ENCODE assay signal across 1 cellular context in the genomic region with DNA sequence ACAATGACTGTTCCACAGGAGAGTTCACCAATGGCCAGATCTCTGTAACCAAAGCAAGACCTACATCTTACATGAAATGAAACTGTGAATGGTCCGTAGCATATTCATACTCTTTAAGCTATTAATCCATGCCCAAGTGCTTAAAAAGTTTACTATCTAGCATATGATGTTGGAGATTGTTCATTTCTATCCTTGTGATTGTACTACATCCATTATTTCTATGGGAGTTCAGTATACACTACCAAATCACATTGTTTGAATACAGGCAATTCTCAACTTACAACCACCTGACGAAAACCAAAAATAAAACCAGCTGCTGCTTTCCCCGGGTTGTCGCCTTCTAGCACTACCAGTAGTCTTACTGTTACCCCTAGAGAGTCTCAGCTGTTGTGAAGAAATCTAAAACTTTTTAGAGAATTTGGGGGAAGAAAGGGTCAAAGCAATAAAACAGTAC.
A peak's percentile ranks its signal among the peaks of the same experiment; 100 is the strongest.
TF ChIP-seq lines count a peak whose summit lies in the region.

No MANE protein-coding gene starts in this region.

TF ChIP-seq in GM12878, 131 proteins besides CTCF, POLR2A, EP300 and RAD21 (continued from another document):
- TF ChIP-seq, protein P1, sequence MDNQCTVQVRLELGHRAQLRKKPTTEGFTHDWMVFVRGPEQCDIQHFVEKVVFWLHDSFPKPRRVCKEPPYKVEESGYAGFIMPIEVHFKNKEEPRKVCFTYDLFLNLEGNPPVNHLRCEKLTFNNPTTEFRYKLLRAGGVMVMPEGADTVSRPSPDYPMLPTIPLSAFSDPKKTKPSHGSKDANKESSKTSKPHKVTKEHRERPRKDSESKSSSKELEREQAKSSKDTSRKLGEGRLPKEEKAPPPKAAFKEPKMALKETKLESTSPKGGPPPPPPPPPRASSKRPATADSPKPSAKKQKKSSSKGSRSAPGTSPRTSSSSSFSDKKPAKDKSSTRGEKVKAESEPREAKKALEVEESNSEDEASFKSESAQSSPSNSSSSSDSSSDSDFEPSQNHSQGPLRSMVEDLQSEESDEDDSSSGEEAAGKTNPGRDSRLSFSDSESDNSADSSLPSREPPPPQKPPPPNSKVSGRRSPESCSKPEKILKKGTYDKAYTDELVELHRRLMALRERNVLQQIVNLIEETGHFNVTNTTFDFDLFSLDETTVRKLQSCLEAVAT (IDR thresholded peaks at IDR 0.05): peak; percentile 65
- TF ChIP-seq CBX5 (IDR thresholded peaks at IDR 0.05; ENCODE audit: low read depth): no peak
- TF ChIP-seq SIN3A (IDR thresholded peaks at IDR 0.05; ENCODE audit: low read depth, low read length): no peak; the same call in 1 of the 2 replicates
- no peak for TF ChIP-seq ZNF24 (IDR thresholded peaks at IDR 0.05)
- TF ChIP-seq, protein P2, sequence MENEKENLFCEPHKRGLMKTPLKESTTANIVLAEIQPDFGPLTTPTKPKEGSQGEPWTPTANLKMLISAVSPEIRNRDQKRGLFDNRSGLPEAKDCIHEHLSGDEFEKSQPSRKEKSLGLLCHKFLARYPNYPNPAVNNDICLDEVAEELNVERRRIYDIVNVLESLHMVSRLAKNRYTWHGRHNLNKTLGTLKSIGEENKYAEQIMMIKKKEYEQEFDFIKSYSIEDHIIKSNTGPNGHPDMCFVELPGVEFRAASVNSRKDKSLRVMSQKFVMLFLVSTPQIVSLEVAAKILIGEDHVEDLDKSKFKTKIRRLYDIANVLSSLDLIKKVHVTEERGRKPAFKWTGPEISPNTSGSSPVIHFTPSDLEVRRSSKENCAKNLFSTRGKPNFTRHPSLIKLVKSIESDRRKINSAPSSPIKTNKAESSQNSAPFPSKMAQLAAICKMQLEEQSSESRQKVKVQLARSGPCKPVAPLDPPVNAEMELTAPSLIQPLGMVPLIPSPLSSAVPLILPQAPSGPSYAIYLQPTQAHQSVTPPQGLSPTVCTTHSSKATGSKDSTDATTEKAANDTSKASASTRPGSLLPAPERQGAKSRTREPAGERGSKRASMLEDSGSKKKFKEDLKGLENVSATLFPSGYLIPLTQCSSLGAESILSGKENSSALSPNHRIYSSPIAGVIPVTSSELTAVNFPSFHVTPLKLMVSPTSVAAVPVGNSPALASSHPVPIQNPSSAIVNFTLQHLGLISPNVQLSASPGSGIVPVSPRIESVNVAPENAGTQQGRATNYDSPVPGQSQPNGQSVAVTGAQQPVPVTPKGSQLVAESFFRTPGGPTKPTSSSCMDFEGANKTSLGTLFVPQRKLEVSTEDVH (IDR thresholded peaks at IDR 0.05; ENCODE audit: low read depth, partially characterized antibody): no peak
- no peak for TF ChIP-seq SREBF1 (IDR thresholded peaks at IDR 0.05; ENCODE audit: low read length)
- no peak for TF ChIP-seq NFYA (IDR thresholded peaks at IDR 0.05; ENCODE audit: borderline replicate concordance, low read depth, low read length)
- TF ChIP-seq PML (IDR thresholded peaks at IDR 0.05; ENCODE audit: low read length): no peak
- TF ChIP-seq PAX8 (IDR thresholded peaks at IDR 0.05): no peak
- no peak for TF ChIP-seq EED (IDR thresholded peaks at IDR 0.05; ENCODE audit: low read depth)
- no peak for TF ChIP-seq CBX3 (IDR thresholded peaks at IDR 0.05; ENCODE audit: borderline replicate concordance, low read depth)
- no peak for TF ChIP-seq SMAD1 (IDR thresholded peaks at IDR 0.05; ENCODE audit: low read depth, partially characterized antibody)
- TF ChIP-seq CREB1 (IDR thresholded peaks at IDR 0.05; ENCODE audit: low read depth): no peak
- no peak for TF ChIP-seq ETV6 (conservative IDR thresholded peaks at IDR 0.05 in 1 of 2, IDR thresholded peaks at IDR 0.05 in 1 of 2; ENCODE audit: borderline replicate concordance in 1 of 2, low read depth in 1 of 2)
- TF ChIP-seq, protein P3, sequence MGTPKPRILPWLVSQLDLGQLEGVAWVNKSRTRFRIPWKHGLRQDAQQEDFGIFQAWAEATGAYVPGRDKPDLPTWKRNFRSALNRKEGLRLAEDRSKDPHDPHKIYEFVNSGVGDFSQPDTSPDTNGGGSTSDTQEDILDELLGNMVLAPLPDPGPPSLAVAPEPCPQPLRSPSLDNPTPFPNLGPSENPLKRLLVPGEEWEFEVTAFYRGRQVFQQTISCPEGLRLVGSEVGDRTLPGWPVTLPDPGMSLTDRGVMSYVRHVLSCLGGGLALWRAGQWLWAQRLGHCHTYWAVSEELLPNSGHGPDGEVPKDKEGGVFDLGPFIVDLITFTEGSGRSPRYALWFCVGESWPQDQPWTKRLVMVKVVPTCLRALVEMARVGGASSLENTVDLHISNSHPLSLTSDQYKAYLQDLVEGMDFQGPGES (IDR thresholded peaks at IDR 0.05): no peak
- TF ChIP-seq BCL11A (IDR thresholded peaks at IDR 0.05; ENCODE audit: low read depth, low read length): no peak
- TF ChIP-seq KAT2A (conservative IDR thresholded peaks at IDR 0.05; ENCODE audit: control insufficient read depth, low read depth, low read length): no peak
- no peak for TF ChIP-seq KDM1A (IDR thresholded peaks at IDR 0.05; ENCODE audit: borderline replicate concordance)
- 0 out of 2 replicates have a peak, but pooled peaks have one; percentile 28 for TF ChIP-seq MTA3 (IDR thresholded peaks at IDR 0.05; ENCODE audit: borderline replicate concordance, low read length)
- no peak for TF ChIP-seq POU2F2 (IDR thresholded peaks at IDR 0.05; ENCODE audit: borderline replicate concordance, low read depth, low read length)
- TF ChIP-seq RELA (IDR thresholded peaks at IDR 0.05; ENCODE audit: borderline replicate concordance, partially characterized antibody): no peak
- no peak for TF ChIP-seq MEF2A (IDR thresholded peaks at IDR 0.05; ENCODE audit: insufficient read depth, low read depth, low read length)
- TF ChIP-seq HCFC1 (IDR thresholded peaks at IDR 0.05; ENCODE audit: low read length): no peak
- TF ChIP-seq MEF2B (IDR thresholded peaks at IDR 0.05; ENCODE audit: partially characterized antibody, poor library complexity, severe bottlenecking): no peak
- TF ChIP-seq CEBPB (IDR thresholded peaks at IDR 0.05; ENCODE audit: borderline replicate concordance in 1 of 2, low read depth in 2 of 2, low read length in 2 of 2): no peak
- TF ChIP-seq, protein P4, sequence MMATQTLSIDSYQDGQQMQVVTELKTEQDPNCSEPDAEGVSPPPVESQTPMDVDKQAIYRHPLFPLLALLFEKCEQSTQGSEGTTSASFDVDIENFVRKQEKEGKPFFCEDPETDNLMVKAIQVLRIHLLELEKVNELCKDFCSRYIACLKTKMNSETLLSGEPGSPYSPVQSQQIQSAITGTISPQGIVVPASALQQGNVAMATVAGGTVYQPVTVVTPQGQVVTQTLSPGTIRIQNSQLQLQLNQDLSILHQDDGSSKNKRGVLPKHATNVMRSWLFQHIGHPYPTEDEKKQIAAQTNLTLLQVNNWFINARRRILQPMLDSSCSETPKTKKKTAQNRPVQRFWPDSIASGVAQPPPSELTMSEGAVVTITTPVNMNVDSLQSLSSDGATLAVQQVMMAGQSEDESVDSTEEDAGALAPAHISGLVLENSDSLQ (IDR thresholded peaks at IDR 0.05): no peak
- TF ChIP-seq EZH2 (IDR thresholded peaks at IDR 0.05; ENCODE audit: borderline replicate concordance, control insufficient read depth, low read depth, low read length): no peak
- TF ChIP-seq BACH1 (IDR thresholded peaks at IDR 0.05; ENCODE audit: borderline replicate concordance): 0 out of 2 replicates have a peak, but pooled peaks have one; percentile 31
- TF ChIP-seq ZNF217 (IDR thresholded peaks at IDR 0.05): no peak; the same call in 1 of the 2 replicates
